In the genomic region with DNA sequence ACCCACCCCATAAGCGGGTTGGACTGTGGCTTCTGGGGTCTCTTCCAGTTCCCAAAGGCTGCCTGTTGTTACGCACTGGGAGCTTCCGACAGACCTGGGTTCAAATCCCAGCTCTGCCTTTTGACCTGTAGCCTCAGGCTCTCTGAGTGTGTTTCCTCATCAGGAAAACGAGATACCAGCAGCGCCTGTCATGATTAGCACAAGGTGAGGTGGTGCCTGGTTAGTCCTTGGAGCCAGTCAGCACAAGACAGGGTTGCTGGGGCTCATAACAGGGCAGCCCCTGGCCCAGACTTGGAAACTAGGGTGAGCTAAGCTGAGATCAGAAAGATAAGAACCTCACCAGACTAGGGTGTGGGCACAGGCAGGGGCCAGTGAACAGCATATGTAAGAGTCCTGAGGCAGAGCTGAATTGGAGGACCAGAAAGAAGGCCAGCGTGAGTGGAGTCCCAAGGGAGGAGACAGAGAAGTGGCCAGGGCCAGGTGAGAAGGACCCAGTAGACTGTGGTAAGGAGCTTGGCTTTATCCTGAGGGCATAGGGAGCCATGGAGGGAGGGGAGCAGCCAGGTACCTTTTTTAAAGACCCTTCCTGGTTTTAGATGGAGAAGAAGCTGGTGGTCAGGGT, we compare ENCODE assay signal across 13 cellular contexts.
"Had no signal": no experiment of that assay in that cellular context is flagged by ENCODE, and none has a peak within 500 bp of the region (broad histone marks: within the 10 kb centered on the region; RNA-seq: fewer than 3 reads in every experiment).

No MANE protein-coding gene starts in this region.

- H3K4me3 Mint-ChIP-seq: activated B cell treated with CpG ODN at 0.5 μM for 24 hours; central memory CD8-positive, alpha-beta T cell; natural killer cell treated with Interleukin-12 subunit alpha and Interleukin-12 subunit beta and Interleukin-15 and Interleukin-18, amount 100 ng/mL, for 72 hours; stimulated activated memory B cell treated with anti-CD40 and anti-IgM and Interleukin-4, amounts not matched to agents 10 μg/mL and 1 μg/mL and 100 μg/mL, for 72 hours; T-cell had no signal

- H3K9me3 ChIP-seq: adrenal gland, prostate gland, right lobe of liver, upper lobe of left lung had no signal

- H3K9me3 Mint-ChIP-seq: activated B cell treated with CpG ODN at 0.5 μM for 24 hours; central memory CD8-positive, alpha-beta T cell; natural killer cell treated with Interleukin-12 subunit alpha and Interleukin-12 subunit beta and Interleukin-15 and Interleukin-18, amount 100 ng/mL, for 72 hours; stimulated activated memory B cell treated with anti-CD40 and anti-IgM and Interleukin-4, amounts not matched to agents 10 μg/mL and 1 μg/mL and 100 μg/mL, for 72 hours; T-cell had no signal

- H3K4me1 ChIP-seq: prostate gland, right lobe of liver had no signal

- H3K36me3 Mint-ChIP-seq: natural killer cell treated with Interleukin-12 subunit alpha and Interleukin-12 subunit beta and Interleukin-15 and Interleukin-18, amount 100 ng/mL, for 72 hours; stimulated activated memory B cell treated with anti-CD40 and anti-IgM and Interleukin-4, amounts not matched to agents 10 μg/mL and 1 μg/mL and 100 μg/mL, for 72 hours had no signal

- DNase-seq: activated B cell treated with CpG ODN at 0.5 μM for 24 hours; activated CD4-positive, alpha-beta T cell treated with anti-CD3 and anti-CD28 coated beads, Interleukin-2, amount 50 U/mL, for 1 hour; activated naive CD4-positive, alpha-beta T cell treated with anti-CD3 and anti-CD28 coated beads, Interleukin-2, amount 50 U/mL, for 16 hours; left colon; right lobe of liver; substantia nigra; T-cell had no signal

- H3K27ac Mint-ChIP-seq: activated B cell treated with CpG ODN at 0.5 μM for 24 hours; natural killer cell treated with Interleukin-12 subunit alpha and Interleukin-12 subunit beta and Interleukin-15 and Interleukin-18, amount 100 ng/mL, for 72 hours; stimulated activated memory B cell treated with anti-CD40 and anti-IgM and Interleukin-4, amounts not matched to agents 10 μg/mL and 1 μg/mL and 100 μg/mL, for 72 hours had no signal

- H3K4me3 ChIP-seq: prostate gland, right lobe of liver, upper lobe of left lung had no signal

- H3K27me3 ChIP-seq: adrenal gland, right lobe of liver had no signal

- H3K36me3 ChIP-seq: adrenal gland, prostate gland, right lobe of liver, upper lobe of left lung had no signal

- H3K27ac ChIP-seq: adrenal gland, prostate gland, right lobe of liver, upper lobe of left lung had no signal
